Comparison of ENCODE assay signal across 2 cellular contexts in genomic region chr7:92296235-92296634, GRCh38.
TF ChIP-seq lines count a peak whose summit lies in the region.

No MANE protein-coding gene starts in this region.

TF ChIP-seq in HepG2, 621 proteins besides CTCF, POLR2A, EP300 and RAD21:
- TF ChIP-seq IRF2 (CRISPR knock-in tag; IDR thresholded peaks at IDR 0.05) (no peak), ARNT2 (CRISPR knock-in tag; IDR thresholded peaks at IDR 0.05; ENCODE audit: low read depth) (no peak), ZNF121 (CRISPR knock-in tag; IDR thresholded peaks at IDR 0.05) (0 out of 2 replicates have a peak, but pooled peaks have one; percentile 43), ZNF446 (CRISPR knock-in tag; IDR thresholded peaks at IDR 0.05) (no peak), RFX3 (CRISPR knock-in tag; IDR thresholded peaks at IDR 0.05) (no peak), NFE2L1 (CRISPR knock-in tag; IDR thresholded peaks at IDR 0.05; ENCODE audit: borderline replicate concordance) (no peak), CBFB (CRISPR knock-in tag; IDR thresholded peaks at IDR 0.05) (no peak), ZNF773 (CRISPR knock-in tag; IDR thresholded peaks at IDR 0.05; ENCODE audit: borderline replicate concordance) (no peak)

TF ChIP-seq in WTC11, 78 proteins besides CTCF, POLR2A, EP300 and RAD21:
- TF ChIP-seq E2F1 (CRISPR knock-in tag; IDR thresholded peaks at IDR 0.05) (no peak), ZNF121 (CRISPR knock-in tag; IDR thresholded peaks at IDR 0.05) (peak; percentile 87; the same call in 1 of the 2 replicates), TCF7 (CRISPR knock-in tag; IDR thresholded peaks at IDR 0.05; ENCODE audit: low read depth) (no peak), GRHL2 (CRISPR knock-in tag; IDR thresholded peaks at IDR 0.05; ENCODE audit: insufficient replicate concordance, severe bottlenecking) (no peak), ZNF138 (CRISPR knock-in tag; conservative IDR thresholded peaks at IDR 0.05) (no peak), ETV6 (CRISPR knock-in tag; IDR thresholded peaks at IDR 0.05) (no peak)
